Comparison of ENCODE assay signal across 20 cellular contexts in the genomic region with DNA sequence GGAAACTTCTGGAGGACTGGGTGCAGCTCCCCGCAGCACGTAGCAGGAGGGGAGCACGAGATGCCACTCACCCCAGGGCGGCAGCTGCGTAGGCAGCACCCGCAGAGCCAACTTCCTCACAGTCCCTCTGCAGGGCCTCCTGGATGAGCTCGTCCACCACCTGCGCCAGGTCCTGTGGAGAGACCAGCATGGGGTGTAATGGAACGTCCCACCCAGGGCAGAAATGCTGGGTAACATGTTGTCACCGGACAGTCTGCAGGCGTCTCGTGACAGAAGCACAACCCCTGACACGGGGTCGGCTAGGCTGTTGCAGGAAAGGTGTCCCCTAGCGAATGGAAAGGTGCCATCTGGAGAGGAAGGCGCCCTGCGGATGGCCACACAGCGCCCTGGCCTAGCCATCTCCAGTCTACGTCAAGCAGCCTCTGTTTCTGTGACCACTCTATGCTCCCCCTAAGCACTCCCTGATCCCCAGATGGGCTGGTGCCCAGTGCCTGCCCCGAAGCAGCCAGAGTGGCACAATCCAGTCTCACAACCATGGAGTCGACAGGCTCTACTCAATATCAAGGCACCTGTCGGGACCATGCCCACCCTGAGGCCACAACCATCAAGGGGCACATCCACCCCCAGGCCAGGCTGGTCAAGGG.
"Had no signal": no experiment of that assay in that cellular context is flagged by ENCODE, and none has a peak within 500 bp of the region (broad histone marks: within the 10 kb centered on the region; RNA-seq: fewer than 3 reads in every experiment).

No MANE protein-coding gene starts in this region.

- DNase-seq: activated CD4-positive, alpha-beta T cell treated with anti-CD3 and anti-CD28 coated beads for 1 hour; activated CD4-positive, alpha-beta T cell treated with anti-CD3 and anti-CD28 coated beads, Interleukin-2, amount 50 U/mL, for 1 hour; activated CD8-positive, alpha-beta memory T cell treated with anti-CD3 and anti-CD28 coated beads for 24 hours; activated CD8-positive, alpha-beta memory T cell treated with anti-CD3 and anti-CD28 coated beads, Interleukin-2, amount 50 U/mL, for 4 hours; activated naive CD4-positive, alpha-beta T cell treated with Interleukin-2 at 50 U/mL for 16 hours; activated naive CD8-positive, alpha-beta T cell treated with anti-CD3 and anti-CD28 coated beads for 36 hours; activated T-cell treated with anti-CD3 and anti-CD28 coated beads, Interleukin-2, amount 50 U/mL, for 4 hours; amniotic stem cell; cerebellar nuclear complex; cortex of kidney; foreskin keratinocyte; naive thymus-derived CD4-positive, alpha-beta T cell; occipital lobe; retina; stimulated activated CD4-positive, alpha-beta T cell treated with anti-CD3 and anti-CD28 coated beads, Interleukin-4, amount 100 ng/mL, for 24 hours; tibial artery; uterus had no signal

- H3K36me3 ChIP-seq: uterus had no signal

- H3K9me3 ChIP-seq: breast epithelium, tibial artery, uterus had no signal

- ATAC-seq: activated T-cell treated with anti-CD3 and anti-CD28 coated beads, Interleukin-2, amount 50 U/mL, for 4 hours; foreskin keratinocyte had no signal

- H3K4me1 ChIP-seq: breast epithelium, foreskin keratinocyte, tibial artery, uterus had no signal

- H3K27me3 ChIP-seq: breast epithelium, foreskin keratinocyte, tibial artery, uterus had no signal

- H3K27ac ChIP-seq: breast epithelium, epithelial cell of prostate, foreskin keratinocyte, tibial artery, uterus, VCaP had no signal

- H3K4me3 ChIP-seq: breast epithelium, tibial artery, uterus had no signal
